1 cellular context compared by ENCODE assay signal in genomic region chr2:179543361-179543901, GRCh38.
TF ChIP-seq lines count a peak whose summit lies in the region.

No MANE protein-coding gene starts in this region.

TF ChIP-seq in HepG2, 621 proteins besides CTCF, POLR2A, EP300 and RAD21 (continued from another document and continues in another):
- peak; percentile 27; the same call in 1 of the 2 replicates for TF ChIP-seq HMGXB3 (CRISPR knock-in tag; IDR thresholded peaks at IDR 0.05; ENCODE audit: borderline replicate concordance)
- no peak for TF ChIP-seq ADNP (CRISPR knock-in tag; IDR thresholded peaks at IDR 0.05)
- TF ChIP-seq PHF20 (CRISPR knock-in tag; IDR thresholded peaks at IDR 0.05) = no peak
- peak; percentile 96; the same call in 1 of the 2 replicates for TF ChIP-seq NCOR1 (IDR thresholded peaks at IDR 0.05; ENCODE audit: borderline replicate concordance, low read length)
- TF ChIP-seq POGZ (CRISPR knock-in tag; IDR thresholded peaks at IDR 0.05) = peak; percentile 93
- TF ChIP-seq FOXO1 (CRISPR knock-in tag; IDR thresholded peaks at IDR 0.05) = peak; percentile 93; the same call in 1 of the 2 replicates
- no peak for TF ChIP-seq HNRNPL (IDR thresholded peaks at IDR 0.05; ENCODE audit: low read depth, low read length)
- peak; percentile 79; the same call in 1 of the 2 replicates for TF ChIP-seq HOXA5 (CRISPR knock-in tag; IDR thresholded peaks at IDR 0.05)
- peak; percentile 93; the same call in 1 of the 2 replicates for TF ChIP-seq ZNF703 (CRISPR knock-in tag; IDR thresholded peaks at IDR 0.05; ENCODE audit: borderline replicate concordance)
- TF ChIP-seq ZBTB42 (CRISPR knock-in tag; IDR thresholded peaks at IDR 0.05) = no peak
- peak; percentile 89 for TF ChIP-seq HNF1A (IDR thresholded peaks at IDR 0.05; ENCODE audit: low read depth)
- TF ChIP-seq HNF1A (CRISPR knock-in tag; IDR thresholded peaks at IDR 0.05; ENCODE audit: borderline replicate concordance) = peak; percentile 98
- TF ChIP-seq ZBTB3 (CRISPR knock-in tag; IDR thresholded peaks at IDR 0.05; ENCODE audit: borderline replicate concordance, low read depth) = peak; percentile 82; the same call in 1 of the 2 replicates
- TF ChIP-seq BRF2 (CRISPR knock-in tag; IDR thresholded peaks at IDR 0.05) = peak; percentile 88; the same call in 1 of the 2 replicates
- TF ChIP-seq NR2F2 (IDR thresholded peaks at IDR 0.05; ENCODE audit: borderline replicate concordance, low read depth) = peak; percentile 92
- peak; percentile 66; the same call in 1 of the 2 replicates for TF ChIP-seq ZNF12 (CRISPR knock-in tag; IDR thresholded peaks at IDR 0.05)
- peak; percentile 79 for TF ChIP-seq FOXP1 (IDR thresholded peaks at IDR 0.05)
- peak; percentile 96 for TF ChIP-seq FOXP1 (CRISPR knock-in tag; IDR thresholded peaks at IDR 0.05)
- no peak for TF ChIP-seq PRMT3 (CRISPR knock-in tag; IDR thresholded peaks at IDR 0.05; ENCODE audit: borderline replicate concordance, low read depth)
- 0 out of 2 replicates have a peak, but pooled peaks have one; percentile 67 for TF ChIP-seq CSRNP1 (CRISPR knock-in tag; IDR thresholded peaks at IDR 0.05)
- peak; percentile 98; the same call in 1 of the 2 replicates for TF ChIP-seq STAT6 (CRISPR knock-in tag; IDR thresholded peaks at IDR 0.05; ENCODE audit: borderline replicate concordance)
- no peak for TF ChIP-seq ZHX2 (IDR thresholded peaks at IDR 0.05; ENCODE audit: low read depth)
- peak; percentile 91; the same call in 1 of the 2 replicates for TF ChIP-seq ZHX2 (CRISPR knock-in tag; IDR thresholded peaks at IDR 0.05; ENCODE audit: borderline replicate concordance)
- TF ChIP-seq ATF7-NPFF (CRISPR knock-in tag; IDR thresholded peaks at IDR 0.05; ENCODE audit: low read depth) = 0 out of 2 replicates have a peak, but pooled peaks have one; percentile 31
- TF ChIP-seq ZSCAN9 (CRISPR knock-in tag; IDR thresholded peaks at IDR 0.05; ENCODE audit: borderline replicate concordance) = peak; percentile 96
- TF ChIP-seq SNAPC2 (CRISPR knock-in tag; IDR thresholded peaks at IDR 0.05) = peak; percentile 90
- TF ChIP-seq ISL2 (CRISPR knock-in tag; IDR thresholded peaks at IDR 0.05) = peak; percentile 100
- no peak for TF ChIP-seq KLF11 (CRISPR knock-in tag; IDR thresholded peaks at IDR 0.05)
- TF ChIP-seq PAX8 (CRISPR knock-in tag; IDR thresholded peaks at IDR 0.05; ENCODE audit: borderline replicate concordance) = no peak
- peak; percentile 81 for TF ChIP-seq SIX4 (CRISPR knock-in tag; IDR thresholded peaks at IDR 0.05)
- peak; percentile 100 for TF ChIP-seq ARID5B (CRISPR knock-in tag; IDR thresholded peaks at IDR 0.05)
- peak; percentile 94 for TF ChIP-seq FOXA3 (CRISPR knock-in tag; IDR thresholded peaks at IDR 0.05)
